ENCODE assay signal across 8 cellular contexts in genomic region chr9:95516221-95516735, GRCh38. TPM values are rescaled to one million over a fixed set of nuclear protein-coding genes. Genes with fewer than 3 reads are reported as not detected.
A peak's percentile ranks its signal among the peaks of the same experiment; 100 is the strongest.
DNase-seq lines count a peak whose midpoint lies in the region; ATAC-seq and TF ChIP-seq lines count a peak whose summit lies in the region.

No MANE protein-coding gene starts in this region.

- peaks cover 42% of the 10 kb centered on the region for H3K27me3 ChIP-seq in iPS DF 6.9 (ENCODE audit: control insufficient read depth, insufficient read depth, low read length)

- intact Hi-C loops in activated T-helper 2 cell treated with anti-CD3 and anti-CD28 coated beads, Interferon-gamma antibody, Interleukin-2, Interleukin-4, amounts not matched to agents 10 μg/mL and 5 μg/mL and 100 μg/mL, durations not matched to agents 14 hours and 24 hours and 36 hours (cut with micrococcal nuclease) = loop anchor here (1.0 kb wide), 1 partner anchor 8 kb away; no protein-coding TSS in a partner anchor

- peaks cover 7% of the 10 kb centered on the region for H3K9me3 Mint-ChIP-seq in activated naive CD4-positive, alpha-beta T cell treated with anti-CD3 and anti-CD28 coated beads, Interleukin-2, amount 10 ng/mL, durations not matched to agents 7 days and 5 days
- H3K9me3 Mint-ChIP-seq in activated T-helper 2 cell treated with anti-CD3 and anti-CD28 coated beads, Interferon-gamma antibody, Interleukin-2, Interleukin-4, amounts not matched to agents 10 μg/mL and 5 μg/mL and 100 μg/mL, durations not matched to agents 14 hours and 24 hours and 36 hours = no peaks in the 10 kb centered on the region
- no peaks in the 10 kb centered on the region for H3K9me3 Mint-ChIP-seq in stimulated activated effector memory CD8-positive, alpha-beta T cell treated with anti-CD3 and anti-CD28 coated beads, Interleukin-12 subunit alpha, Interleukin-12 subunit beta, amount 100 ng/mL, for 72 hours

- no peak overlapping the region for H3K27ac Mint-ChIP-seq in activated naive CD4-positive, alpha-beta T cell treated with anti-CD3 and anti-CD28 coated beads, Interleukin-2, amount 10 ng/mL, durations not matched to agents 7 days and 5 days
- peak overlapping the region; percentile 49 for H3K27ac Mint-ChIP-seq in activated T-helper 2 cell treated with anti-CD3 and anti-CD28 coated beads, Interferon-gamma antibody, Interleukin-2, Interleukin-4, amounts not matched to agents 10 μg/mL and 5 μg/mL and 100 μg/mL, durations not matched to agents 14 hours and 24 hours and 36 hours
- peak overlapping the region; percentile 89 for H3K27ac Mint-ChIP-seq in stimulated activated effector memory CD8-positive, alpha-beta T cell treated with anti-CD3 and anti-CD28 coated beads, Interleukin-12 subunit alpha, Interleukin-12 subunit beta, amount 100 ng/mL, for 72 hours

- no peaks in the 10 kb centered on the region for H3K36me3 ChIP-seq in iPS DF 6.9 (ENCODE audit: control insufficient read depth, insufficient read depth, low read length)

- no peak for DNase-seq in activated naive CD4-positive, alpha-beta T cell treated with anti-CD3 and anti-CD28 coated beads, Interleukin-2, amount 10 ng/mL, durations not matched to agents 7 days and 5 days
- no peak for DNase-seq in activated naive CD4-positive, alpha-beta T cell treated with Interleukin-2 at 50 U/mL for 16 hours
- no peak for DNase-seq in activated T-helper 2 cell treated with anti-CD3 and anti-CD28 coated beads, Interferon-gamma antibody, Interleukin-2, Interleukin-4, amounts not matched to agents 10 μg/mL and 5 μg/mL and 100 μg/mL, durations not matched to agents 14 hours and 24 hours and 36 hours (ENCODE audit: low spot score)
- DNase-seq in iPS DF 6.9 (ENCODE audit: low read depth, low spot score) (no peak), omental fat pad (ENCODE audit: low spot score) (no peak)
- no peak for DNase-seq in stimulated activated effector memory CD8-positive, alpha-beta T cell treated with anti-CD3 and anti-CD28 coated beads, Interleukin-12 subunit alpha, Interleukin-12 subunit beta, amount 100 ng/mL, for 72 hours (ENCODE audit: low spot score in 2 of 2)

- H3K4me3 Mint-ChIP-seq in activated naive CD4-positive, alpha-beta T cell treated with anti-CD3 and anti-CD28 coated beads, Interleukin-2, amount 10 ng/mL, durations not matched to agents 7 days and 5 days = peak overlapping the region; percentile 86
- H3K4me3 Mint-ChIP-seq in activated T-helper 2 cell treated with anti-CD3 and anti-CD28 coated beads, Interferon-gamma antibody, Interleukin-2, Interleukin-4, amounts not matched to agents 10 μg/mL and 5 μg/mL and 100 μg/mL, durations not matched to agents 14 hours and 24 hours and 36 hours (ENCODE audit: low read depth) = peak overlapping the region; percentile 91
- peak overlapping the region; percentile 99 for H3K4me3 Mint-ChIP-seq in stimulated activated effector memory CD8-positive, alpha-beta T cell treated with anti-CD3 and anti-CD28 coated beads, Interleukin-12 subunit alpha, Interleukin-12 subunit beta, amount 100 ng/mL, for 72 hours

- CTCF ChIA-PET in activated naive CD4-positive, alpha-beta T cell treated with anti-CD3 and anti-CD28 coated beads, Interleukin-2, amount 10 ng/mL, durations not matched to agents 7 days and 5 days (lab: Charles Lee) = no interaction called here

- H3K4me1 ChIP-seq in iPS DF 6.9 (ENCODE audit: control insufficient read depth, insufficient read depth, low read length) = peaks cover 6% of the 10 kb centered on the region

- ATAC-seq in stimulated activated effector memory CD8-positive, alpha-beta T cell treated with anti-CD3 and anti-CD28 coated beads, Interleukin-12 subunit alpha, Interleukin-12 subunit beta, amount 100 ng/mL, for 72 hours = peak; percentile 59
- ATAC-seq in omental fat pad (ENCODE audit: low FRiP score) = no peak
- ATAC-seq in GM21528 (IDR thresholded peaks at IDR 0.05; ENCODE audit: low FRiP score, unreplicated experiment) = no peak
- ATAC-seq in HG03196 (IDR thresholded peaks at IDR 0.05; ENCODE audit: unreplicated experiment) = no peak

- no peak for TF ChIP-seq CTCF in omental fat pad (IDR thresholded peaks at IDR 0.05)

- no CpG with 5 or more reads among the region's 69 CpGs for WGBS in iPS DF 6.9 (ENCODE audit: insufficient coverage, insufficient read length)

- H3K4me3 ChIP-seq in iPS DF 6.9 (ENCODE audit: low read length) = peak overlapping the region; percentile 52; the same call in 1 of the 2 replicates

- H3K27me3 Mint-ChIP-seq in activated naive CD4-positive, alpha-beta T cell treated with anti-CD3 and anti-CD28 coated beads, Interleukin-2, amount 10 ng/mL, durations not matched to agents 7 days and 5 days = peaks cover 91% of the 10 kb centered on the region
- peaks cover 74% of the 10 kb centered on the region for H3K27me3 Mint-ChIP-seq in activated T-helper 2 cell treated with anti-CD3 and anti-CD28 coated beads, Interferon-gamma antibody, Interleukin-2, Interleukin-4, amounts not matched to agents 10 μg/mL and 5 μg/mL and 100 μg/mL, durations not matched to agents 14 hours and 24 hours and 36 hours (ENCODE audit: low read depth)

- H3K27ac ChIP-seq in iPS DF 6.9 (ENCODE audit: low read length) = no peak overlapping the region

- peaks cover 26% of the 10 kb centered on the region for H3K4me1 Mint-ChIP-seq in activated naive CD4-positive, alpha-beta T cell treated with anti-CD3 and anti-CD28 coated beads, Interleukin-2, amount 10 ng/mL, durations not matched to agents 7 days and 5 days
- peaks cover 23% of the 10 kb centered on the region for H3K4me1 Mint-ChIP-seq in activated T-helper 2 cell treated with anti-CD3 and anti-CD28 coated beads, Interferon-gamma antibody, Interleukin-2, Interleukin-4, amounts not matched to agents 10 μg/mL and 5 μg/mL and 100 μg/mL, durations not matched to agents 14 hours and 24 hours and 36 hours (ENCODE audit: low read depth)
- peaks cover 31% of the 10 kb centered on the region for H3K4me1 Mint-ChIP-seq in stimulated activated effector memory CD8-positive, alpha-beta T cell treated with anti-CD3 and anti-CD28 coated beads, Interleukin-12 subunit alpha, Interleukin-12 subunit beta, amount 100 ng/mL, for 72 hours

- H3K36me3 Mint-ChIP-seq in activated naive CD4-positive, alpha-beta T cell treated with anti-CD3 and anti-CD28 coated beads, Interleukin-2, amount 10 ng/mL, durations not matched to agents 7 days and 5 days = peaks cover 2% of the 10 kb centered on the region
- peaks cover 10% of the 10 kb centered on the region for H3K36me3 Mint-ChIP-seq in activated T-helper 2 cell treated with anti-CD3 and anti-CD28 coated beads, Interferon-gamma antibody, Interleukin-2, Interleukin-4, amounts not matched to agents 10 μg/mL and 5 μg/mL and 100 μg/mL, durations not matched to agents 14 hours and 24 hours and 36 hours (ENCODE audit: low read depth)
- H3K36me3 Mint-ChIP-seq in stimulated activated effector memory CD8-positive, alpha-beta T cell treated with anti-CD3 and anti-CD28 coated beads, Interleukin-12 subunit alpha, Interleukin-12 subunit beta, amount 100 ng/mL, for 72 hours = peaks cover 14% of the 10 kb centered on the region

- H3K9me3 ChIP-seq in iPS DF 6.9 (ENCODE audit: control insufficient read depth, insufficient read depth, low read length) = no peaks in the 10 kb centered on the region

RNA-seq across cellular contexts. Expression of gene PTCH1, which starts 0.5 kb away (rescaled TPM):
- 4.8 and 5.2 TPM in 2 replicates for total RNA-seq in activated T-helper 2 cell treated with anti-CD3 and anti-CD28 coated beads, Interferon-gamma antibody, Interleukin-2, Interleukin-4, amounts not matched to agents 10 μg/mL and 5 μg/mL and 100 μg/mL, durations not matched to agents 14 hours and 24 hours and 36 hours
- 10 to 100 TPM in 1 of 4 donors, 1 to 10 TPM in 3; 3.1 to 14.2 (median 7.9) TPM for total RNA-seq in omental fat pad
